8 cellular contexts compared by ENCODE assay signal in the genomic region with DNA sequence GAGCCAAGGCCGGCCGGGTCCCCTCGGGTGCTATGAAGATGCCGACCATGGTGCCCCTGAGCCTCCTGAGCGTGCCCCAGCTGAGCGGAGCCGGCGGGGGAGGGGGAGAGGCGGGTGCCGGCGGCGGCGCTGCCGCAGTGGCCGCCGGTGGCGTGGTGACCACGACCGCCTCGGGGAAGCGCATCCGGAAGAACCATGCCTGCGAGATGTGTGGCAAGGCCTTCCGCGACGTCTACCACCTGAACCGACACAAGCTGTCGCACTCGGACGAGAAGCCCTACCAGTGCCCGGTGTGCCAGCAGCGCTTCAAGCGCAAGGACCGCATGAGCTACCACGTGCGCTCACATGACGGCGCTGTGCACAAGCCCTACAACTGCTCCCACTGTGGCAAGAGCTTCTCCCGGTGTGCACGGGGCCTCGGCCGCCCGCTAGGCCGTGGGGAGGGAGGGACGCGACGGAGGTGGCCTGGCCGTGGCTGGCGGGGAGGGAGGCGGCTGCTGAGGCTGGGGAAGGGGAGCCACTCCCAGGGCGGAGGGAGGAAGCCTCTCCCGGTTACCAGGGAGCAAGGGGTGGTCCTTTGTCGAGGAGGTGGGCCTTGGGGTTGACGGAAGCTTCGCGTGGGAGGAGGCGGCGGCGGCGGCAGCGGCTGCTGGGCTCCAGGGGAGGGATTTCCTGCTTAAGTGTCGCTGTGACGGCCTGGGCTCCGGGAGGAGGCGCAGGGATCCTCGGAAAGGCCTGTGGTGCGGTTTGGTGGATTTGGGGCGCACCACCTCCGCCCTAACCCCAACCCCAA. TPM values are rescaled to one million over a fixed set of nuclear protein-coding genes. Genes with fewer than 3 reads are reported as not detected.
A peak's percentile ranks its signal among the peaks of the same experiment; 100 is the strongest.
DNase-seq lines count a peak whose midpoint lies in the region; ATAC-seq and TF ChIP-seq lines count a peak whose summit lies in the region.

No MANE protein-coding gene starts in this region.

- H3K4me3 ChIP-seq in Panc1 (ENCODE audit: low read depth in 2 of 2, low read length in 2 of 2) (peak overlapping the region; percentile 83 to 89), muscle layer of duodenum (ENCODE audit: low read depth in 1 of 2, low read length in 2 of 2) (peak overlapping the region; percentile 64 to 80)

- DNase-seq in GM10266 (ENCODE audit: extremely low spot score): peak; percentile 89
- no peak for DNase-seq in Panc1 (ENCODE audit: low read depth, low spot score)
- DNase-seq in activated T-cell treated with anti-CD3 and anti-CD28 coated beads, Interleukin-2, amount 50 U/mL, for 72 hours: peak; percentile 84 to 92
- peak; percentile 65 for DNase-seq in stimulated activated CD8-positive, alpha-beta memory T cell treated with anti-CD3 and anti-CD28 coated beads, Interleukin-7, amount 100 ng/mL, for 24 hours (ENCODE audit: low read depth)

- TSS peak; percentile 59 for BruUV-seq in Panc1 (replicated peaks; lab: Mats Ljungman, UMichigan)

- peak overlapping the region; percentile 91 for H3K27ac Mint-ChIP-seq in activated T-cell treated with anti-CD3 and anti-CD28 coated beads, Interleukin-2, amount 50 U/mL, for 72 hours

- H3K4me1 Mint-ChIP-seq in activated T-cell treated with anti-CD3 and anti-CD28 coated beads, Interleukin-2, amount 50 U/mL, for 72 hours (ENCODE audit: low read depth): peaks cover 65% of the 10 kb centered on the region

- H3K27me3 Mint-ChIP-seq in activated T-cell treated with anti-CD3 and anti-CD28 coated beads, Interleukin-2, amount 50 U/mL, for 72 hours (ENCODE audit: low read depth): no peaks in the 10 kb centered on the region

- POLR2A ChIA-PET in Panc1 (lab: Charles Lee): interaction anchor here (0.5 to 1.3 kb wide), 3 partner anchors 18 to 967 kb away, joined by 3 to 5 read pairs (median 5); no protein-coding TSS in a partner anchor

- CTCF ChIA-PET in Panc1 (lab: Charles Lee): interaction anchor here (0.5 to 1.4 kb wide), 5 partner anchors 8 to 178 kb away, joined by 3 to 6 read pairs (median 4); partner anchors contain the start of genes MVP and PAGR1

- peak overlapping the region; percentile 83 for H3K27ac ChIP-seq in Panc1 (ENCODE audit: low read length)
- H3K27ac ChIP-seq in muscle layer of duodenum (ENCODE audit: low read length): peak overlapping the region; percentile 91

- ATAC-seq in Panc1: peak; percentile 5
- ATAC-seq in activated T-cell treated with anti-CD3 and anti-CD28 coated beads, Interleukin-2, amount 50 U/mL, for 72 hours (replicated peaks in 1 of 2): peak; percentile 51 to 58
- ATAC-seq in esophagus mucosa: peak; percentile 48
- no peak for ATAC-seq in HG02840 (IDR thresholded peaks at IDR 0.05; ENCODE audit: low FRiP score, unreplicated experiment)

- H3K9me3 Mint-ChIP-seq in activated T-cell treated with anti-CD3 and anti-CD28 coated beads, Interleukin-2, amount 50 U/mL, for 72 hours: no peaks in the 10 kb centered on the region

- intact Hi-C loops in Panc1 (cut with micrococcal nuclease; ENCODE audit: unreplicated experiment): no loop called here

- H3K4me1 ChIP-seq in Panc1 (ENCODE audit: control insufficient read depth, insufficient read depth, low read length): peaks cover 33% of the 10 kb centered on the region
- peaks cover 31 to 53% of the 10 kb centered on the region in 2 donors for H3K4me1 ChIP-seq in muscle layer of duodenum (ENCODE audit: control insufficient read depth in 1 of 2, insufficient read depth in 2 of 2, low read length in 2 of 2)

- H3K4me3 Mint-ChIP-seq in activated T-cell treated with anti-CD3 and anti-CD28 coated beads, Interleukin-2, amount 50 U/mL, for 72 hours: peak overlapping the region; percentile 87 to 95

- H3K36me3 Mint-ChIP-seq in activated T-cell treated with anti-CD3 and anti-CD28 coated beads, Interleukin-2, amount 50 U/mL, for 72 hours (ENCODE audit: insufficient read depth in 2 of 2): peaks cover 13 to 26% of the 10 kb centered on the region in 2 donors

- peak; percentile 39; the same call in 1 of the 2 replicates for TF ChIP-seq RAD21 in Ishikawa (IDR thresholded peaks at IDR 0.05; ENCODE audit: low read depth)

- H3K27me3 ChIP-seq in Panc1 (ENCODE audit: control insufficient read depth, insufficient read depth, low read length) (no peaks in the 10 kb centered on the region), muscle layer of duodenum (ENCODE audit: low read depth, low read length) (no peaks in the 10 kb centered on the region)

- in situ Hi-C loops in Panc1 (cut with HindIII; ENCODE audit: low pct_unique_long_range_greater_than_20kb, low sequenced_read_pairs): no loop called here

- H3K9me3 ChIP-seq in Panc1 (ENCODE audit: control insufficient read depth, insufficient read depth, low read depth, low read length) (no peaks in the 10 kb centered on the region), muscle layer of duodenum (ENCODE audit: control insufficient read depth in 1 of 2, low read length in 2 of 2) (no peaks in the 10 kb centered on the region)

- TF ChIP-seq CTCF in GM10266 (IDR thresholded peaks at IDR 0.05; ENCODE audit: control insufficient read depth, insufficient read depth, low read depth, missing control alignments) (peak; percentile 72), Panc1 (IDR thresholded peaks at IDR 0.05) (peak; percentile 42)

- H3K36me3 ChIP-seq in Panc1 (ENCODE audit: control insufficient read depth, insufficient read depth, low read length): peaks cover 11% of the 10 kb centered on the region; the same call in 1 of the 2 replicates
- H3K36me3 ChIP-seq in muscle layer of duodenum (ENCODE audit: control insufficient read depth in 1 of 2, insufficient read depth in 2 of 2, low read length in 2 of 2): peaks cover 6 to 17% of the 10 kb centered on the region in 2 donors

- TF ChIP-seq EP300 in Ishikawa (IDR thresholded peaks at IDR 0.05; ENCODE audit: borderline replicate concordance): no peak

TF ChIP-seq in Ishikawa, 13 proteins besides CTCF, POLR2A, EP300 and RAD21:
- TF ChIP-seq TEAD4 (IDR thresholded peaks at IDR 0.05): no peak
- no peak for TF ChIP-seq TAF1 (IDR thresholded peaks at IDR 0.05; ENCODE audit: low read depth)
- peak; percentile 14; the same call in 1 of the 2 replicates for TF ChIP-seq TCF12 (IDR thresholded peaks at IDR 0.05; ENCODE audit: low read depth)
- TF ChIP-seq EGR1 (IDR thresholded peaks at IDR 0.05): peak; percentile 83
- TF ChIP-seq MAX (IDR thresholded peaks at IDR 0.05): peak; percentile 99
- TF ChIP-seq, protein P1, sequence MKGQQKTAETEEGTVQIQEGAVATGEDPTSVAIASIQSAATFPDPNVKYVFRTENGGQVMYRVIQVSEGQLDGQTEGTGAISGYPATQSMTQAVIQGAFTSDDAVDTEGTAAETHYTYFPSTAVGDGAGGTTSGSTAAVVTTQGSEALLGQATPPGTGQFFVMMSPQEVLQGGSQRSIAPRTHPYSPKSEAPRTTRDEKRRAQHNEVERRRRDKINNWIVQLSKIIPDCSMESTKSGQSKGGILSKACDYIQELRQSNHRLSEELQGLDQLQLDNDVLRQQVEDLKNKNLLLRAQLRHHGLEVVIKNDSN (IDR thresholded peaks at IDR 0.05): peak; percentile 73
- TF ChIP-seq, protein P2, sequence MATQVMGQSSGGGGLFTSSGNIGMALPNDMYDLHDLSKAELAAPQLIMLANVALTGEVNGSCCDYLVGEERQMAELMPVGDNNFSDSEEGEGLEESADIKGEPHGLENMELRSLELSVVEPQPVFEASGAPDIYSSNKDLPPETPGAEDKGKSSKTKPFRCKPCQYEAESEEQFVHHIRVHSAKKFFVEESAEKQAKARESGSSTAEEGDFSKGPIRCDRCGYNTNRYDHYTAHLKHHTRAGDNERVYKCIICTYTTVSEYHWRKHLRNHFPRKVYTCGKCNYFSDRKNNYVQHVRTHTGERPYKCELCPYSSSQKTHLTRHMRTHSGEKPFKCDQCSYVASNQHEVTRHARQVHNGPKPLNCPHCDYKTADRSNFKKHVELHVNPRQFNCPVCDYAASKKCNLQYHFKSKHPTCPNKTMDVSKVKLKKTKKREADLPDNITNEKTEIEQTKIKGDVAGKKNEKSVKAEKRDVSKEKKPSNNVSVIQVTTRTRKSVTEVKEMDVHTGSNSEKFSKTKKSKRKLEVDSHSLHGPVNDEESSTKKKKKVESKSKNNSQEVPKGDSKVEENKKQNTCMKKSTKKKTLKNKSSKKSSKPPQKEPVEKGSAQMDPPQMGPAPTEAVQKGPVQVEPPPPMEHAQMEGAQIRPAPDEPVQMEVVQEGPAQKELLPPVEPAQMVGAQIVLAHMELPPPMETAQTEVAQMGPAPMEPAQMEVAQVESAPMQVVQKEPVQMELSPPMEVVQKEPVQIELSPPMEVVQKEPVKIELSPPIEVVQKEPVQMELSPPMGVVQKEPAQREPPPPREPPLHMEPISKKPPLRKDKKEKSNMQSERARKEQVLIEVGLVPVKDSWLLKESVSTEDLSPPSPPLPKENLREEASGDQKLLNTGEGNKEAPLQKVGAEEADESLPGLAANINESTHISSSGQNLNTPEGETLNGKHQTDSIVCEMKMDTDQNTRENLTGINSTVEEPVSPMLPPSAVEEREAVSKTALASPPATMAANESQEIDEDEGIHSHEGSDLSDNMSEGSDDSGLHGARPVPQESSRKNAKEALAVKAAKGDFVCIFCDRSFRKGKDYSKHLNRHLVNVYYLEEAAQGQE (IDR thresholded peaks at IDR 0.05; ENCODE audit: low read depth): no peak

RNA-seq across cellular contexts. Expression of gene MAZ, which starts 1.3 kb away (rescaled TPM):
- total RNA-seq in Panc1 (2021; ENCODE audit: unreplicated experiment): 426 TPM
- polyA plus RNA-seq in Panc1 (2012; ENCODE audit: insufficient read length): 591 TPM
- total RNA-seq in activated T-cell treated with anti-CD3 and anti-CD28 coated beads, Interleukin-2, amount 50 U/mL, for 72 hours: 100 to 1,000 TPM; 266 to 329 TPM
- total RNA-seq in esophagus mucosa: 169 TPM

RNA-seq across cellular contexts. Expression of gene PRRT2, which starts 4.4 kb away (rescaled TPM):
- total RNA-seq in Panc1 (2021; ENCODE audit: unreplicated experiment) (9.7 TPM), esophagus mucosa (not detected)
- polyA plus RNA-seq in Panc1 (2012; ENCODE audit: insufficient read length): 7.7 TPM
- total RNA-seq in activated T-cell treated with anti-CD3 and anti-CD28 coated beads, Interleukin-2, amount 50 U/mL, for 72 hours: 1 to 10 TPM; 2.4 to 2.8 TPM

RNA-seq across cellular contexts. Expression of gene PAGR1, which starts 8.3 kb away (rescaled TPM):
- total RNA-seq in Panc1 (2021; ENCODE audit: unreplicated experiment): 42.5 TPM
- 41.6 TPM for polyA plus RNA-seq in Panc1 (2012; ENCODE audit: insufficient read length)
- total RNA-seq in activated T-cell treated with anti-CD3 and anti-CD28 coated beads, Interleukin-2, amount 50 U/mL, for 72 hours: 10 to 100 TPM; 14.8 to 17.8 TPM
- total RNA-seq in esophagus mucosa: 13.4 TPM

RNA-seq across cellular contexts. Expression of gene MVP, which starts 12.6 kb away (rescaled TPM):
- total RNA-seq in Panc1 (2021; ENCODE audit: unreplicated experiment): 107 TPM
- 210 TPM for polyA plus RNA-seq in Panc1 (2012; ENCODE audit: insufficient read length)
- 100 to 1,000 TPM; 148 to 161 TPM for total RNA-seq in activated T-cell treated with anti-CD3 and anti-CD28 coated beads, Interleukin-2, amount 50 U/mL, for 72 hours
- total RNA-seq in esophagus mucosa: 67.9 TPM

RNA-seq across cellular contexts. Expression of gene KIF22, which starts 17.1 kb away (rescaled TPM):
- total RNA-seq in Panc1 (2021; ENCODE audit: unreplicated experiment) (111 TPM), esophagus mucosa (28.7 TPM)
- polyA plus RNA-seq in Panc1 (2012; ENCODE audit: insufficient read length): 82.0 TPM
- total RNA-seq in activated T-cell treated with anti-CD3 and anti-CD28 coated beads, Interleukin-2, amount 50 U/mL, for 72 hours: 100 to 1,000 TPM; 153 to 180 TPM
